In the genomic region with DNA sequence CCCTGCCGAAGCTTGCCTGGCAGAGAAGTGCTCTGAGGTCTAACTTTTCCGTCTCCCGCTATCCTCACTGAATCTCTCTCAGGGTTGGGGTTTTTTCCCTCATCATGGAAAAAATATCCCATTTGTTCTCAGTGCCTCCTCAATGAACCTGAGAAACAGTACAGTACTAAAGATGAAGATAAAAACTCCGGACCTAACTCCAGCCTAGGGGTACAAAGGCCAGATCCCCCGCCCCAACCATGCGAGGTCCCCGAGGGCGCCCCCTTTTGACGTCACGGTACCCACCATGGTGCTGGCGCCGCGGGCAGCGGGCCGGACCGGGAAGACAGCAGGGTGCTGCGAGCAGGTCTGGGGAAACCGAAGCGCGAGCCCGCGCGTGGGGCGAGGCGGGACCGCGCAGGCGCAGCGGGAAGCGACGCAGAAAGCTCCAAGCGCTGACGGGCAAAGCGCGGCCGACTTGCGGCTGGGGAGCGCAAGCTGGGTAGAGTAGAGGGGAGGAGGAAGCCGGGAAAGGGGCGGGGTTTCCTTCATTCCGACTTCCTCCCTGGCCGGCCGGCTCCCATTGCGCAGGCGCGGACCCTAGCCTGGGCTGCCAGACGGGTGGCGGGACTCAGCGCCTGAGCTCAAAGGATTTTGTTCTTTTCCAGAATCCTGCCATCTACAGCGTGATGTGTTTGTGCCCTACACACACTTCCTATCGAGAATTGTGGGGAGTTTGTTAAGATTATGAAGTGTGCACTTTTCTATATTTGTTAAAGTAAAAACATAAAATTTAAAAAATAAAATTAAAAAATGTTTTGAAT, we compare ENCODE assay signal across 8 cellular contexts. TPM values are rescaled to one million over a fixed set of nuclear protein-coding genes. Genes with fewer than 3 reads are reported as not detected.
DNase-seq lines count a peak whose midpoint lies in the region; ATAC-seq, FAIRE-seq and TF ChIP-seq lines count a peak whose summit lies in the region.

A gene (minus strand): TSS at position 497 of the 803 bp plus-strand sequence. CDS start 209 bp downstream, at position 288.

- peak within 1 kb of the TSS; percentile 91 for H3K4me3 Mint-ChIP-seq in activated CD4-positive, alpha-beta T cell treated with anti-CD3 and anti-CD28 coated beads, Interleukin-2, amount 10 ng/mL, durations not matched to agents 24 days and 14 days

- no peaks in the 10 kb centered on the region for H3K27me3 Mint-ChIP-seq in activated CD4-positive, alpha-beta T cell treated with anti-CD3 and anti-CD28 coated beads, Interleukin-2, amount 10 ng/mL, durations not matched to agents 24 days and 14 days

- peaks cover 21% of the 10 kb centered on the region for H3K4me1 Mint-ChIP-seq in activated CD4-positive, alpha-beta T cell treated with anti-CD3 and anti-CD28 coated beads, Interleukin-2, amount 10 ng/mL, durations not matched to agents 24 days and 14 days

- no peaks in the 10 kb centered on the region for H3K36me3 ChIP-seq in BJ (ENCODE audit: control insufficient read depth, insufficient read depth, low read length)

- CTCF ChIA-PET in BJ (lab: Yijun Ruan, JAX) = interaction anchor here (0.6 to 2.8 kb wide), 7 partner anchors 11 to 125 kb away, joined by 3 to 12 read pairs (median 4); a partner anchor contains a TSS

- TF ChIP-seq CTCF in BJ (IDR thresholded peaks at IDR 0.05; ENCODE audit: insufficient read depth, low read depth, low read length) = peak; percentile 32
- no peak for TF ChIP-seq CTCF in coronary artery (IDR thresholded peaks at IDR 0.05)

- peak; percentile 95 for FAIRE-seq in GM19239 (lab: Jason Lieb, UNC)

- intact Hi-C loops in activated CD4-positive, alpha-beta T cell treated with anti-CD3 and anti-CD28 coated beads, Interleukin-2, amount 10 ng/mL, durations not matched to agents 24 days and 14 days (cut with micrococcal nuclease) = loop anchor here (1.0 to 2.0 kb wide), 2 partner anchors 11 to 20 kb away; a partner anchor contains a TSS

- POLR2A ChIA-PET in BJ (lab: Charles Lee) = interaction anchor here (0.5 to 1.0 kb wide), 8 partner anchors 9 to 281 kb away, joined by 3 to 13 read pairs (median 4); a partner anchor contains a TSS

- ATAC-seq in HG03457 (IDR thresholded peaks at IDR 0.05; ENCODE audit: unreplicated experiment) = peak; percentile 72

- H3K9me3 Mint-ChIP-seq in activated CD4-positive, alpha-beta T cell treated with anti-CD3 and anti-CD28 coated beads, Interleukin-2, amount 10 ng/mL, durations not matched to agents 24 days and 14 days = no peaks in the 10 kb centered on the region

- H3K4me3 ChIP-seq in BJ (ENCODE audit: low read depth, low read length) = peak within 1 kb of the TSS; percentile 72
- peak within 1 kb of the TSS; percentile 77 for H3K4me3 ChIP-seq in coronary artery

- H3K27ac Mint-ChIP-seq in activated CD4-positive, alpha-beta T cell treated with anti-CD3 and anti-CD28 coated beads, Interleukin-2, amount 10 ng/mL, durations not matched to agents 24 days and 14 days = peak within 1 kb of the TSS; percentile 94

- H3K27me3 ChIP-seq in BJ (ENCODE audit: control insufficient read depth, insufficient read depth, low read length) = no peaks in the 10 kb centered on the region

- DNase-seq in BJ (ENCODE audit: low read depth) (peak; percentile 91), GM19239 (ENCODE audit: insufficient read length, low spot score) (peak; percentile 97), NCI-H524 treated with DMSO at 0.1 percent for 48 hours (lab: John Stamatoyannopoulos, UW) (peak; percentile 61), coronary artery (ENCODE audit: low spot score) (peak; percentile 99), left kidney (ENCODE audit: low read depth, low spot score) (peak; percentile 99)
- DNase-seq in activated CD4-positive, alpha-beta T cell treated with anti-CD3 and anti-CD28 coated beads, Interleukin-2, amount 10 ng/mL, durations not matched to agents 24 days and 14 days = peak; percentile 99
- peak; percentile 97 to 98 for DNase-seq in stimulated activated CD4-positive, alpha-beta T cell treated with anti-CD3 and anti-CD28 coated beads, Interleukin-2, amount 100 ng/mL, for 24 hours

- H3K27ac ChIP-seq in coronary artery = peak within 1 kb of the TSS; percentile 85 to 94

- H3K36me3 Mint-ChIP-seq in activated CD4-positive, alpha-beta T cell treated with anti-CD3 and anti-CD28 coated beads, Interleukin-2, amount 10 ng/mL, durations not matched to agents 24 days and 14 days (ENCODE audit: low read depth) = peaks cover 35% of the 10 kb centered on the region

RNA-seq across cellular contexts. Expression of the gene that starts here (rescaled TPM):
- 40.3 and 43.5 TPM in 2 replicates for polyA plus RNA-seq in BJ (2011; rRNA removed)
- 22.2 and 25.1 TPM in 2 replicates for polyA minus RNA-seq in BJ (2011; rRNA and poly(A)+ RNA removed)
- total RNA-seq in activated CD4-positive, alpha-beta T cell treated with anti-CD3 and anti-CD28 coated beads, Interleukin-2, amount 10 ng/mL, durations not matched to agents 24 days and 14 days = 142 and 146 TPM in 2 replicates

Comparison
In these comparisons a context has a peak if more than half of its experiments do, and no peak if none do; other contexts are left out.
1. Peak in every context shown above with its lines: DNase-seq, ATAC-seq, H3K4me3 ChIP-seq and H3K27ac ChIP-seq.